In genomic region chr22:38505595-38506117, GRCh38 we compare ENCODE assay signal across 8 cellular contexts. TPM values are rescaled to one million over a fixed set of nuclear protein-coding genes. Genes with fewer than 3 reads are reported as not detected.
DNase-seq lines count a peak whose midpoint lies in the region; ATAC-seq and TF ChIP-seq lines count a peak whose summit lies in the region.

No MANE protein-coding gene starts in this region.

- H3K36me3 Mint-ChIP-seq in activated naive CD4-positive, alpha-beta T cell treated with anti-CD3 and anti-CD28 coated beads, Interleukin-2, amount 10 ng/mL, durations not matched to agents 7 days and 5 days, result peaks cover 58% of the 10 kb centered on the region

- TF ChIP-seq CTCF in thoracic aorta (IDR thresholded peaks at IDR 0.05), result no peak

- DNase-seq in SHP77 treated with DMSO at 0.1 percent for 48 hours (lab: John Stamatoyannopoulos, UW) (peak; percentile 23), SHP77 (lab: John Stamatoyannopoulos, UW) (no peak), NCI-H774 (lab: John Stamatoyannopoulos, UW) (peak; percentile 27), germinal center (ENCODE audit: low spot score) (peak; percentile 71), occipital lobe (lab: John Stamatoyannopoulos, UW) (peak; percentile 72), thoracic aorta (ENCODE audit: low spot score) (peak; percentile 25)
- DNase-seq in activated naive CD4-positive, alpha-beta T cell treated with anti-CD3 and anti-CD28 coated beads, Interleukin-2, amount 10 ng/mL, durations not matched to agents 7 days and 5 days, result peak; percentile 65

- peak overlapping the region; percentile 99 for H3K4me3 Mint-ChIP-seq in activated naive CD4-positive, alpha-beta T cell treated with anti-CD3 and anti-CD28 coated beads, Interleukin-2, amount 10 ng/mL, durations not matched to agents 7 days and 5 days

- peak overlapping the region; percentile 100 for H3K27ac Mint-ChIP-seq in activated naive CD4-positive, alpha-beta T cell treated with anti-CD3 and anti-CD28 coated beads, Interleukin-2, amount 10 ng/mL, durations not matched to agents 7 days and 5 days

- peaks cover 53% of the 10 kb centered on the region for H3K4me1 Mint-ChIP-seq in activated naive CD4-positive, alpha-beta T cell treated with anti-CD3 and anti-CD28 coated beads, Interleukin-2, amount 10 ng/mL, durations not matched to agents 7 days and 5 days

- no peaks in the 10 kb centered on the region for H3K27me3 ChIP-seq in thoracic aorta (replicated peaks; ENCODE audit: insufficient read depth)

- no peaks in the 10 kb centered on the region for H3K36me3 ChIP-seq in thoracic aorta

- no peaks in the 10 kb centered on the region for H3K9me3 Mint-ChIP-seq in activated naive CD4-positive, alpha-beta T cell treated with anti-CD3 and anti-CD28 coated beads, Interleukin-2, amount 10 ng/mL, durations not matched to agents 7 days and 5 days

- CTCF ChIA-PET in activated naive CD4-positive, alpha-beta T cell treated with anti-CD3 and anti-CD28 coated beads, Interleukin-2, amount 10 ng/mL, durations not matched to agents 7 days and 5 days (lab: Charles Lee), result no interaction called here

- peak overlapping the region; percentile 99 to 100 for H3K27ac ChIP-seq in thoracic aorta

- H3K4me1 ChIP-seq in thoracic aorta (ENCODE audit: control insufficient read depth in 1 of 2, low read depth in 2 of 2), result peaks cover 20 to 50% of the 10 kb centered on the region in 2 donors

- H3K9me3 ChIP-seq in thoracic aorta, result no peaks in the 10 kb centered on the region

- peak; percentile 25 for ATAC-seq in HG02852 (IDR thresholded peaks at IDR 0.05; ENCODE audit: unreplicated experiment)
- ATAC-seq in thoracic aorta (ENCODE audit: insufficient number of reproducible peaks, low FRiP score, low read depth), result peak; percentile 47

- peaks cover 3% of the 10 kb centered on the region for H3K27me3 Mint-ChIP-seq in activated naive CD4-positive, alpha-beta T cell treated with anti-CD3 and anti-CD28 coated beads, Interleukin-2, amount 10 ng/mL, durations not matched to agents 7 days and 5 days

- peak overlapping the region; percentile 95 for H3K4me3 ChIP-seq in thoracic aorta

RNA-seq across cellular contexts. Expression of gene DDX17, which starts 0.5 kb away (rescaled TPM):
- total RNA-seq in occipital lobe (646 TPM), thoracic aorta (100 to 1,000 TPM; 663 to 682 TPM)

RNA-seq across cellular contexts. Expression of gene KDELR3, which starts 37.8 kb away (rescaled TPM):
- total RNA-seq in occipital lobe (0.94 TPM), thoracic aorta (10 to 100 TPM; 16.8 to 52.9 TPM)

RNA-seq across cellular contexts. Expression of gene KCNJ4, which starts 50.7 kb away (rescaled TPM):
- 9.7 TPM for total RNA-seq in occipital lobe
- not detected for total RNA-seq in thoracic aorta

Comparison
In these comparisons a context has a peak if more than half of its experiments do, and no peak if none do; other contexts are left out.
1. DNase-seq: peak in SHP77 treated with DMSO at 0.1 percent for 48 hours (single experiment), NCI-H774 (single experiment), activated naive CD4-positive, alpha-beta T cell treated with anti-CD3 and anti-CD28 coated beads, Interleukin-2, amount 10 ng/mL, durations not matched to agents 7 days and 5 days (single experiment), germinal center (single experiment), occipital lobe (single experiment) and thoracic aorta (single experiment); none in SHP77 (0 of 2).
2. RNA of gene KCNJ4, which starts 50.7 kb away (total RNA-seq): 9.7 TPM in occipital lobe (single experiment); not detected in thoracic aorta; every median in the first group is over 10 times any median in the second.